In the genomic region with DNA sequence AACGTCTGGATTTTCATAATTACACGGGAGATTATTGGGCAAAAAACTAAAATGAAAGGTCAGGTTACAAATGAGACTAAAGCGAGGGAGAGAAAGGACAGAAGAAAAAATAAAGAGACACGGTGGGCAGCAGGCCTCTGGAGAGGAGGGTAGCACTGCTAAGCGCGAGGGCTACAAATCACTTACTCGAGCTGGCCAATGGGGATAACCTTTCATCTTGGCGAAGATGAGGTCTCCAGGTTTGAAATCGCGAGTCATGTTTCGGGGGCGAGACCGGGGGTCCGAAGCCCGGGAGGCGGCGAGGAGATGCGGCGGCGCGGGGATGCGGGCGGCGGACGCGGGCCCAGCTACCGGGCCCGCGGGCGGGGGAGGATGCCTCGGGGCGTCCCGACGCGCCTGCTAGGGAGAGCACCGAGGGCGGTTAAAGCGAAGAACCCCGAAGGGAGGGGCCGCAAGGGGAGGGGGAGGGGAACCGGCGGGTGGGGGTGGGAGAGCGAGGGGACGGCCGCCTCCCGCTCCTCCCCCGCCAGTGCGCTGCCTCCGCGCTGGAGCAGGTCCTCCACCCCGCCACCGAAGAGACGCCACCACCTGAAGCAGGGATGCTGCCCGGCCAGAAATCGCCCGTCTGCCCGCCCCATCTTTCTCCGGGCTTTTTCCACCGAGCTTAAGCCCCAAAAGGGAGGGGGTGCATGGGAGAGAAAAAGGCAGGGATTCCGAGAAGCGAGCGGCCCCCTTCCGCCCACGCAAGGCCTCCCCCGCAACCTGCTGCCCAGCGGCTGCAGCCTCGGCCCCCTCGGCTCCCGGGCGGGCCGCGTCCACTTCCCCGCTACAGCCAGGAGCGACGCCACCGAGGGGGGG, we compare ENCODE assay signal across 8 cellular contexts. TPM values are rescaled to one million over a fixed set of nuclear protein-coding genes. Genes with fewer than 3 reads are reported as not detected.
A peak's percentile ranks its signal among the peaks of the same experiment; 100 is the strongest.
DNase-seq lines count a peak whose midpoint lies in the region; ATAC-seq and TF ChIP-seq lines count a peak whose summit lies in the region.

No MANE protein-coding gene starts in this region.

- H3K27me3 Mint-ChIP-seq in CD4-positive, CD25-positive, alpha-beta regulatory T cell = no peaks in the 10 kb centered on the region

- peak overlapping the region; percentile 88 for H3K27ac ChIP-seq in CD4-positive, CD25-positive, alpha-beta regulatory T cell (ENCODE audit: insufficient read depth, low read length, poor library complexity, severe bottlenecking)
- no peak overlapping the region for H3K27ac ChIP-seq in smooth muscle cell (ENCODE audit: low read depth)

- no peak for TF ChIP-seq CTCF in smooth muscle cell (IDR thresholded peaks at IDR 0.05; ENCODE audit: borderline replicate concordance, insufficient read depth, poor library complexity, severe bottlenecking)

- H3F3A ChIP-seq in smooth muscle cell (ENCODE audit: low read depth) = peaks cover 9% of the 10 kb centered on the region

- H3K36me3 ChIP-seq in CD4-positive, CD25-positive, alpha-beta regulatory T cell (ENCODE audit: control insufficient read depth, insufficient read depth, low read length) = peaks cover 36% of the 10 kb centered on the region
- H3K36me3 ChIP-seq in smooth muscle cell (ENCODE audit: low read depth) = peaks cover 4% of the 10 kb centered on the region

- H3K9me3 Mint-ChIP-seq in CD4-positive, CD25-positive, alpha-beta regulatory T cell = peaks cover 0 to 1% (median 0%) of the 10 kb centered on the region in 7 donors

- H3K27me3 ChIP-seq in CD4-positive, CD25-positive, alpha-beta regulatory T cell (ENCODE audit: control insufficient read depth, insufficient read depth, low read length) = no peaks in the 10 kb centered on the region
- H3K27me3 ChIP-seq in smooth muscle cell (ENCODE audit: low read depth) = no peaks in the 10 kb centered on the region

- peaks cover 56% of the 10 kb centered on the region for H3K4me1 ChIP-seq in CD4-positive, CD25-positive, alpha-beta regulatory T cell (ENCODE audit: control insufficient read depth, insufficient read depth, low read length, poor library complexity, severe bottlenecking)
- peaks cover 26% of the 10 kb centered on the region for H3K4me1 ChIP-seq in smooth muscle cell (ENCODE audit: low read depth)

- H3K9me3 ChIP-seq in CD4-positive, CD25-positive, alpha-beta regulatory T cell (ENCODE audit: control insufficient read depth in 2 of 2, low read length in 2 of 2) = no peaks in the 10 kb centered on the region
- no peaks in the 10 kb centered on the region for H3K9me3 ChIP-seq in iPS-18c (ENCODE audit: control insufficient read depth, insufficient read depth, low read length)
- H3K9me3 ChIP-seq in smooth muscle cell (replicated peaks; ENCODE audit: low read depth) = no peaks in the 10 kb centered on the region

- peaks cover 23% of the 10 kb centered on the region for H3K36me3 Mint-ChIP-seq in CD4-positive, CD25-positive, alpha-beta regulatory T cell

- peak overlapping the region; percentile 92 for H3K4me2 ChIP-seq in smooth muscle cell

- H3K4me3 ChIP-seq in CD4-positive, CD25-positive, alpha-beta regulatory T cell (ENCODE audit: low read depth, low read length) = peak overlapping the region; percentile 95
- H3K4me3 ChIP-seq in iPS-18c (ENCODE audit: insufficient read depth, low read depth, low read length) (peak overlapping the region; percentile 92), smooth muscle cell (peak overlapping the region; percentile 98)

- H3K4me3 Mint-ChIP-seq in CD4-positive, CD25-positive, alpha-beta regulatory T cell = peak overlapping the region; percentile 90 to 99 (median 95)

- H3K27ac Mint-ChIP-seq in CD4-positive, CD25-positive, alpha-beta regulatory T cell = peak overlapping the region; percentile 97 to 100 (median 97)

- H3K79me2 ChIP-seq in smooth muscle cell (ENCODE audit: low read depth) = peaks cover 26% of the 10 kb centered on the region

- peak; percentile 59 to 74 (median 62) for DNase-seq in CD4-positive, CD25-positive, alpha-beta regulatory T cell
- DNase-seq in HK-2 (ENCODE audit: unreplicated experiment) (peak; percentile 24), T-helper 9 cell (peak; percentile 57), astrocyte of the hippocampus (ENCODE audit: low read depth, low spot score) (peak; percentile 55), smooth muscle cell (lab: John Stamatoyannopoulos, UW; ENCODE audit: unreplicated experiment) (no peak), GF-D8 (lab: John Stamatoyannopoulos, UW) (no peak)

- peak overlapping the region; percentile 98 for H3K9ac ChIP-seq in smooth muscle cell (ENCODE audit: low read depth)

- H2AFZ ChIP-seq in smooth muscle cell (ENCODE audit: low read depth) = peak overlapping the region; percentile 99

- no peaks in the 10 kb centered on the region for H4K20me1 ChIP-seq in smooth muscle cell (ENCODE audit: low read depth)

- 1% methylated on average over 48 of the region's 76 CpGs for WGBS in smooth muscle cell (ENCODE audit: low lambda C conversion rate)

- ATAC-seq in CD4-positive, CD25-positive, alpha-beta regulatory T cell (ENCODE audit: low read depth in 2 of 2) = peak; percentile 30 to 43
- ATAC-seq in GM19455 (IDR thresholded peaks at IDR 0.05; ENCODE audit: unreplicated experiment) = peak; percentile 48

- H3K4me1 Mint-ChIP-seq in CD4-positive, CD25-positive, alpha-beta regulatory T cell = peaks cover 22 to 66% (median 46%) of the 10 kb centered on the region in 4 donors

RNA-seq across cellular contexts. Expression of gene PSIP1, which starts 0.6 kb away (rescaled TPM):
- total RNA-seq in CD4-positive, CD25-positive, alpha-beta regulatory T cell = 131 TPM
- polyA plus RNA-seq in CD4-positive, CD25-positive, alpha-beta regulatory T cell = 100 to 1,000 TPM in 3 of 4 donors, 10 to 100 TPM in 1; 86.0 to 136 (median 113) TPM
- total RNA-seq in smooth muscle cell = 25.1 and 32.9 TPM in 2 replicates
- polyA plus RNA-seq in smooth muscle cell = 31.0 and 31.9 TPM in 2 replicates

RNA-seq across cellular contexts. Expression of gene CCDC171, which starts 42.7 kb away (rescaled TPM):
- total RNA-seq in CD4-positive, CD25-positive, alpha-beta regulatory T cell = 1.1 TPM
- under 1 TPM; 0.05 to 0.36 (median 0.18) TPM for polyA plus RNA-seq in CD4-positive, CD25-positive, alpha-beta regulatory T cell
- total RNA-seq in smooth muscle cell = 2.3 and 4.3 TPM in 2 replicates
- polyA plus RNA-seq in smooth muscle cell = 0.46 and 1.1 TPM in 2 replicates

Comparison
In these comparisons a context has a peak if more than half of its experiments do, and no peak if none do; other contexts are left out.
1. DNase-seq: peak in CD4-positive, CD25-positive, alpha-beta regulatory T cell (3 of 3), HK-2 (single experiment), T-helper 9 cell (single experiment) and astrocyte of the hippocampus (single experiment); none in smooth muscle cell (single experiment) and GF-D8 (single experiment).
2. Peak in every context shown above with its lines, with median percentiles within 50 percentile points of each other: H3K4me3 ChIP-seq.